Comparison of ENCODE assay signal across 13 cellular contexts in the genomic region with DNA sequence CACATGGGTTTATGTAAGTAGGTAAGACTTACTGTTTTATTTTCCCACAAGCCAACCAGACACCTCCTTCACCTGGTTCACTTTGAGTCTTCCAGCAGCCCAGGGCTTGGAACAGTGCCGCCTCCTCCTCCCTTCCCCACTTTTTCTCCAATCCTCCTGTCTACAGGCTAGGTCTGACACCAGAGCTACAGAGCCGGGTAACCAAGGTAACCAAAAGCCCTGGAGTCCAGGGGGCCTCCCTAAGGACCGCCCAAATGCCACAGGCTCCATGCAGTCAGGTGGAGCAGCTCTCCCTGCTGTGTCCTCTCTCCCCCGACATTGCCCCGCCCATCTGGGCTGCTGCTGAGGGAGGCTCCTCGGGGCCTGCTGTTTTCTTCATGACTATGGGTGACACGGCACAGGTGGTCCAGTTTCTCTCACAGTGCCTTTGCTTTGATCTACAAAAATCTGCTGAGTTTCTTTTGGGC.
DNase-seq lines count a peak whose midpoint lies in the region; ATAC-seq and TF ChIP-seq lines count a peak whose summit lies in the region.
"Had no signal": no experiment of that assay in that cellular context is flagged by ENCODE, and none has a peak within 500 bp of the region (broad histone marks: within the 10 kb centered on the region; RNA-seq: fewer than 3 reads in every experiment).

No MANE protein-coding gene starts in this region.

- peaks cover 4% of the 10 kb centered on the region for H3K4me1 Mint-ChIP-seq in neural crest cell

- no peak overlapping the region for H3K27ac Mint-ChIP-seq in neural crest cell (ENCODE audit: unreplicated experiment)
- H3K27ac Mint-ChIP-seq: activated T-helper 1 cell treated with anti-CD3 and anti-CD28 coated beads, Interleukin-12 subunit alpha, Interleukin-12 subunit beta, Interleukin-2, Interleukin-4 antibody, amounts not matched to agents 30 ng/mL and 10 ng/mL and 1 ng/mL, durations not matched to agents 14 hours and 24 hours and 36 hours had no signal

- H3K36me3 Mint-ChIP-seq in neural crest cell (ENCODE audit: low read depth): no peaks in the 10 kb centered on the region

- no peak for TF ChIP-seq CTCF in choroid plexus epithelial cell (conservative IDR thresholded peaks at IDR 0.05; ENCODE audit: low read depth, low read length)
- no peak for TF ChIP-seq CTCF in neural crest cell (conservative IDR thresholded peaks at IDR 0.05)

- H3K4me3 Mint-ChIP-seq in neural crest cell: no peak overlapping the region
- H3K4me3 Mint-ChIP-seq: activated T-helper 1 cell treated with anti-CD3 and anti-CD28 coated beads, Interleukin-12 subunit alpha, Interleukin-12 subunit beta, Interleukin-2, Interleukin-4 antibody, amounts not matched to agents 30 ng/mL and 10 ng/mL and 1 ng/mL, durations not matched to agents 14 hours and 24 hours and 36 hours; nephron had no signal

- H3K9me3 Mint-ChIP-seq in neural crest cell: no peaks in the 10 kb centered on the region
- H3K9me3 Mint-ChIP-seq: activated T-helper 1 cell treated with anti-CD3 and anti-CD28 coated beads, Interleukin-12 subunit alpha, Interleukin-12 subunit beta, Interleukin-2, Interleukin-4 antibody, amounts not matched to agents 30 ng/mL and 10 ng/mL and 1 ng/mL, durations not matched to agents 14 hours and 24 hours and 36 hours; nephron had no signal

- peak; percentile 73 for DNase-seq in H4 (ENCODE audit: low spot score)
- DNase-seq in NCI-H1694 treated with DMSO at 0.1 percent for 48 hours (lab: John Stamatoyannopoulos, UW): peak; percentile 68
- peak; percentile 38 for DNase-seq in choroid plexus epithelial cell (ENCODE audit: low read depth)
- peak; percentile 26 for DNase-seq in neural crest cell (ENCODE audit: low read depth, low spot score)
- no peak for DNase-seq in SIG-M5 treated with dmso at 0.1 percent for 504 hours (lab: John Stamatoyannopoulos, UW; ENCODE audit: unreplicated experiment)
- no peak for DNase-seq in activated naive CD4-positive, alpha-beta T cell (lab: John Stamatoyannopoulos, UW)
- DNase-seq: activated CD4-positive, CD25-positive, alpha-beta regulatory T cell had no signal

- H3K27me3 Mint-ChIP-seq in neural crest cell (ENCODE audit: low read depth): peaks cover 2% of the 10 kb centered on the region

- no peak overlapping the region for H3K4me3 ChIP-seq in choroid plexus epithelial cell (ENCODE audit: low read depth, low read length)
- H3K4me3 ChIP-seq: GM12878 had no signal

- TF ChIP-seq POLR2A in GM18505 (IDR thresholded peaks at IDR 0.05; ENCODE audit: borderline replicate concordance, extremely low read depth, insufficient read depth, insufficient read length): no peak

- ATAC-seq in GM21367 (IDR thresholded peaks at IDR 0.05; ENCODE audit: unreplicated experiment): no peak
- ATAC-seq in GM18505 (IDR thresholded peaks at IDR 0.05; ENCODE audit: unreplicated experiment): no peak
- ATAC-seq: GM12878, Right ventricle myocardium inferior had no signal

Comparison
In these comparisons a context has a peak if more than half of its experiments do, and no peak if none do; other contexts are left out.
1. DNase-seq: peak in H4 (single experiment), NCI-H1694 treated with DMSO at 0.1 percent for 48 hours (single experiment), choroid plexus epithelial cell (single experiment) and neural crest cell (single experiment); none in SIG-M5 treated with dmso at 0.1 percent for 504 hours (single experiment) and activated naive CD4-positive, alpha-beta T cell (0 of 4).